Comparison of ENCODE assay signal across 11 cellular contexts in the genomic region with DNA sequence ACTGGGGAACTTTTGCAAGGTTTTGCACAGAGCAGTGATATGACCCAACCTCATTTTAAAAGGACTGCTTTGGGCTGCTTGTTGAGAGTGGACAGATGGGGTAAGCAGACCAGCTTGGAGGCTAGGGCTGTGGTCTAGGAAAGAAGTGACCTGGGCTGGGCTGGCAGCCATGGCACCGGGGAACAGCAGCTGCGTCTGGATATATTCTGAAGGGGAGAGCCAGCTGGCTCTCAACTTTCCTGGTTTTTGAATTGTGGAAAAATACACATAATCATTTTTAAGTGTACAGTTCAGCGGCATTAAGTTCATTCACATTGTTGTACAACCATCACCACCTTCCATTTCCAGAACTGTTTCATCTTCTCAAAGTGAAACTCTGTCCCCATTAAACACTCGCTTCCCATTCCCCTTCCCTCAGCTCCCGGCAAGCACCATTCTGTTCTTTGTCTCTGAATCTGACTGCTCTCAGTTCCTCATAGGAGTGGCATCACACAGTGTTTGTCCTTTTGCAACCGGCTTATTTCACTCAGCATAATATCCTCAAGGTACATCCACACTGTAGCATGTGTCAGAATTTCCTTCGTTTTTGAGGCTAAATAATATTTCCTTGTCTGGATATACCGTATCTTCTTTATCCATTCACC.
A peak's percentile ranks its signal among the peaks of the same experiment; 100 is the strongest.
DNase-seq lines count a peak whose midpoint lies in the region; ATAC-seq and TF ChIP-seq lines count a peak whose summit lies in the region.
"Had no signal": no experiment of that assay in that cellular context is flagged by ENCODE, and none has a peak within 500 bp of the region (broad histone marks: within the 10 kb centered on the region; RNA-seq: fewer than 3 reads in every experiment).

No MANE protein-coding gene starts in this region.

- TF ChIP-seq CTCF in ascending aorta (IDR thresholded peaks at IDR 0.05) = no peak
- no peak for TF ChIP-seq CTCF in lower lobe of right lung (IDR thresholded peaks at IDR 0.05)
- no peak for TF ChIP-seq CTCF in tibial artery (IDR thresholded peaks at IDR 0.05)

- H3K9me3 ChIP-seq in ascending aorta (no peaks in the 10 kb centered on the region), lower lobe of right lung (no peaks in the 10 kb centered on the region), tibial artery (no peaks in the 10 kb centered on the region)
- H3K9me3 ChIP-seq: breast epithelium, heart right ventricle, testis had no signal

- peaks cover 4 to 21% of the 10 kb centered on the region in 2 donors for H3K4me1 ChIP-seq in ascending aorta
- H3K4me1 ChIP-seq in lower lobe of right lung = peaks cover 11% of the 10 kb centered on the region
- peaks cover 0 to 27% (median 11%) of the 10 kb centered on the region in 4 donors for H3K4me1 ChIP-seq in tibial artery
- H3K4me1 ChIP-seq: breast epithelium had no signal

- DNase-seq in NOMO-1 treated with DMSO at 0.1 percent for 48 hours (lab: John Stamatoyannopoulos, UW; ENCODE audit: unreplicated experiment) = peak; percentile 16
- no peak for DNase-seq in NOMO-1 treated with dmso at 0.1 percent for 144 hours (lab: John Stamatoyannopoulos, UW; ENCODE audit: unreplicated experiment)
- no peak for DNase-seq in ascending aorta (ENCODE audit: low spot score in 2 of 2)
- no peak for DNase-seq in lower lobe of right lung
- DNase-seq in tibial artery = no peak
- DNase-seq in epidermal melanocyte (ENCODE audit: insufficient read length, low spot score) = no peak
- no peak for DNase-seq in EL

- H3K36me3 ChIP-seq in ascending aorta (peaks cover 0 to 7% of the 10 kb centered on the region in 2 donors), lower lobe of right lung (peaks cover 4% of the 10 kb centered on the region), tibial artery (peaks cover 0 to 3% (median 0%) of the 10 kb centered on the region in 3 donors)
- H3K36me3 ChIP-seq: breast epithelium had no signal

- H3K27me3 ChIP-seq in ascending aorta = no peaks in the 10 kb centered on the region
- no peaks in the 10 kb centered on the region for H3K27me3 ChIP-seq in lower lobe of right lung (ENCODE audit: low read depth)
- H3K27me3 ChIP-seq in tibial artery = no peaks in the 10 kb centered on the region
- H3K27me3 ChIP-seq: breast epithelium, testis had no signal

- ATAC-seq in lower lobe of right lung = peak; percentile 56 to 68
- ATAC-seq in GM21526 (IDR thresholded peaks at IDR 0.05; ENCODE audit: low FRiP score, unreplicated experiment) = no peak

- intact Hi-C loops in ascending aorta (cut with DNase I) (no loop called here), lower lobe of right lung (cut with DNase I) (loop anchor here (10.0 kb wide), 1 partner anchor 192 kb away; no protein-coding TSS in a partner anchor), tibial artery (cut with DNase I; ENCODE audit: low total_unique reads) (loop anchor here (2.0 to 5.0 kb wide), 2 partner anchors 105 to 198 kb away; no protein-coding TSS in a partner anchor)

- H3K27ac ChIP-seq in ascending aorta (peak overlapping the region; percentile 48 to 62), lower lobe of right lung (no peak overlapping the region), tibial artery (peak overlapping the region; percentile 14 to 20)
- H3K27ac ChIP-seq: breast epithelium, testis had no signal

- H3K4me3 ChIP-seq in ascending aorta (peak overlapping the region in 1 of 2 donors; percentile 36), lower lobe of right lung (no peak overlapping the region), tibial artery (peak overlapping the region in 1 of 2 donors; percentile 12)
- H3K4me3 ChIP-seq: breast epithelium, heart right ventricle, testis had no signal
